1 cellular context compared by ENCODE assay signal in the genomic region with DNA sequence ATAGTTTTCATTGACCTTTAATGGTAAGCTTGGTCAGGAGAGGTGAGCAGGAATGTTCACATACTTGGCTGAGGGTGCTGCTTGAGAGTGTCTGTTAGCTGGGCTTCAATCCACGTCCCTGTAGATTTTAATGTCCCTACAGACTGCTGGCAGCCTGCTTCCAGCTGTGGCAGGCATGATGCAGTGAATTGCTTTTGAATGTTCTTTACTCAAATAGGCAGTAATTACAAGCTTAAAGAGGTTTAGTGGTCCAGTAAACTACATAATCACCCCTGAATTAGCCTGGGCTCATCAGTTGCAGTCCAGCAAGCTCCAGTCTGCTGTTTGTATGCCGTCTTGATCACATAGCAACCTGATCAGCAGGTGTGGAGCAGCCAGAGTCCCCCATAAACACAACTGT.
TF ChIP-seq lines count a peak whose summit lies in the region.

No MANE protein-coding gene starts in this region.

TF ChIP-seq in HEK293, 187 proteins besides CTCF, POLR2A, EP300 and RAD21 (continued from another document and continues in another):
- TF ChIP-seq ZNF26 (tag by site-specific recombination; IDR thresholded peaks at IDR 0.05), result no peak
- no peak for TF ChIP-seq ZBTB20 (tag by site-specific recombination; IDR thresholded peaks at IDR 0.05)
- TF ChIP-seq ZBTB8A (tag by site-specific recombination; IDR thresholded peaks at IDR 0.05), result no peak
- TF ChIP-seq ZNF626 (tag by site-specific recombination; IDR thresholded peaks at IDR 0.05), result no peak
- no peak for TF ChIP-seq ZNF184 (tag by site-specific recombination; IDR thresholded peaks at IDR 0.05)
- TF ChIP-seq ZNF223 (tag by site-specific recombination; IDR thresholded peaks at IDR 0.05), result no peak
- no peak for TF ChIP-seq ZNF768 (tag by site-specific recombination; IDR thresholded peaks at IDR 0.05)
- TF ChIP-seq SP7 (tag by site-specific recombination; IDR thresholded peaks at IDR 0.05), result peak; percentile 95
- TF ChIP-seq FEZF1 (tag by site-specific recombination; IDR thresholded peaks at IDR 0.05), result peak; percentile 90
- TF ChIP-seq ZNF623 (tag by site-specific recombination; IDR thresholded peaks at IDR 0.05), result no peak
- no peak for TF ChIP-seq MZF1 (tag by site-specific recombination; IDR thresholded peaks at IDR 0.05; ENCODE audit: borderline replicate concordance)
- TF ChIP-seq YY1 (tag by site-specific recombination; IDR thresholded peaks at IDR 0.05), result no peak
- no peak for TF ChIP-seq ZFP37 (tag by site-specific recombination; IDR thresholded peaks at IDR 0.05)
- peak; percentile 88 for TF ChIP-seq ZNF843 (tag by site-specific recombination; IDR thresholded peaks at IDR 0.05)
- peak; percentile 52; the same call in 1 of the 2 replicates for TF ChIP-seq ZNF561 (tag by site-specific recombination; IDR thresholded peaks at IDR 0.05; ENCODE audit: borderline replicate concordance)
- TF ChIP-seq ZNF521 (tag by site-specific recombination; IDR thresholded peaks at IDR 0.05), result no peak
- no peak for TF ChIP-seq ZNF169 (tag by site-specific recombination; IDR thresholded peaks at IDR 0.05)
- TF ChIP-seq ZNF10 (tag by site-specific recombination; IDR thresholded peaks at IDR 0.05), result peak; percentile 96
- peak; percentile 46; the same call in 1 of the 2 replicates for TF ChIP-seq SCRT1 (tag by site-specific recombination; IDR thresholded peaks at IDR 0.05; ENCODE audit: borderline replicate concordance)
- TF ChIP-seq ZNF274 (IDR thresholded peaks at IDR 0.05; ENCODE audit: low read length), result no peak
- no peak for TF ChIP-seq ZNF274 (tag by site-specific recombination; IDR thresholded peaks at IDR 0.05; ENCODE audit: borderline replicate concordance)
- no peak for TF ChIP-seq ZNF558 (tag by site-specific recombination; IDR thresholded peaks at IDR 0.05)
- TF ChIP-seq KLF16 (tag by site-specific recombination; IDR thresholded peaks at IDR 0.05), result no peak
- TF ChIP-seq ZNF311 (tag by site-specific recombination; IDR thresholded peaks at IDR 0.05; ENCODE audit: borderline replicate concordance), result no peak
- TF ChIP-seq GFI1B (tag by site-specific recombination; IDR thresholded peaks at IDR 0.05), result no peak
- no peak for TF ChIP-seq RBAK (tag by site-specific recombination; IDR thresholded peaks at IDR 0.05)
- TF ChIP-seq ATF2 (tag by site-specific recombination; IDR thresholded peaks at IDR 0.05; ENCODE audit: low read depth), result no peak
- no peak for TF ChIP-seq ZNF354C (tag by site-specific recombination; IDR thresholded peaks at IDR 0.05; ENCODE audit: borderline replicate concordance, low read depth)
- TF ChIP-seq ZNF175 (tag by site-specific recombination; IDR thresholded peaks at IDR 0.05), result no peak
- TF ChIP-seq ZNF148 (tag by site-specific recombination; IDR thresholded peaks at IDR 0.05; ENCODE audit: borderline replicate concordance), result no peak
- TF ChIP-seq ZNF341 (tag by site-specific recombination; IDR thresholded peaks at IDR 0.05; ENCODE audit: low read depth), result no peak
- TF ChIP-seq ZNF37A (tag by site-specific recombination; IDR thresholded peaks at IDR 0.05), result no peak
- no peak for TF ChIP-seq INSM2 (tag by site-specific recombination; IDR thresholded peaks at IDR 0.05)
- no peak for TF ChIP-seq MEIS1 (CRISPR knock-in tag; IDR thresholded peaks at IDR 0.05; ENCODE audit: borderline replicate concordance)
- TF ChIP-seq AEBP2 (tag by site-specific recombination; IDR thresholded peaks at IDR 0.05; ENCODE audit: borderline replicate concordance), result no peak
- peak; percentile 78 for TF ChIP-seq ZIC2 (tag by site-specific recombination; IDR thresholded peaks at IDR 0.05)
- TF ChIP-seq ZNF610 (tag by site-specific recombination; IDR thresholded peaks at IDR 0.05; ENCODE audit: borderline replicate concordance), result no peak
- TF ChIP-seq, protein P1, sequence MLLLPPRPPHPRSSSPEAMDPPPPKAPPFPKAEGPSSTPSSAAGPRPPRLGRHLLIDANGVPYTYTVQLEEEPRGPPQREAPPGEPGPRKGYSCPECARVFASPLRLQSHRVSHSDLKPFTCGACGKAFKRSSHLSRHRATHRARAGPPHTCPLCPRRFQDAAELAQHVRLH (tag by site-specific recombination; IDR thresholded peaks at IDR 0.05), result no peak
- no peak for TF ChIP-seq ZNF510 (tag by site-specific recombination; IDR thresholded peaks at IDR 0.05; ENCODE audit: insufficient replicate concordance)
- TF ChIP-seq ZNF132 (tag by site-specific recombination; IDR thresholded peaks at IDR 0.05; ENCODE audit: borderline replicate concordance), result no peak
- TF ChIP-seq OSR2 (tag by site-specific recombination; IDR thresholded peaks at IDR 0.05), result peak; percentile 87
- TF ChIP-seq ZSCAN5A (tag by site-specific recombination; IDR thresholded peaks at IDR 0.05), result no peak
- TF ChIP-seq ZNF548 (tag by site-specific recombination; IDR thresholded peaks at IDR 0.05), result no peak
- TF ChIP-seq ZBTB49 (tag by site-specific recombination; IDR thresholded peaks at IDR 0.05; ENCODE audit: low read depth), result no peak
- no peak for TF ChIP-seq ZNF571 (tag by site-specific recombination; IDR thresholded peaks at IDR 0.05)
- no peak for TF ChIP-seq ZNF174 (tag by site-specific recombination; IDR thresholded peaks at IDR 0.05)
- TF ChIP-seq, protein P2, sequence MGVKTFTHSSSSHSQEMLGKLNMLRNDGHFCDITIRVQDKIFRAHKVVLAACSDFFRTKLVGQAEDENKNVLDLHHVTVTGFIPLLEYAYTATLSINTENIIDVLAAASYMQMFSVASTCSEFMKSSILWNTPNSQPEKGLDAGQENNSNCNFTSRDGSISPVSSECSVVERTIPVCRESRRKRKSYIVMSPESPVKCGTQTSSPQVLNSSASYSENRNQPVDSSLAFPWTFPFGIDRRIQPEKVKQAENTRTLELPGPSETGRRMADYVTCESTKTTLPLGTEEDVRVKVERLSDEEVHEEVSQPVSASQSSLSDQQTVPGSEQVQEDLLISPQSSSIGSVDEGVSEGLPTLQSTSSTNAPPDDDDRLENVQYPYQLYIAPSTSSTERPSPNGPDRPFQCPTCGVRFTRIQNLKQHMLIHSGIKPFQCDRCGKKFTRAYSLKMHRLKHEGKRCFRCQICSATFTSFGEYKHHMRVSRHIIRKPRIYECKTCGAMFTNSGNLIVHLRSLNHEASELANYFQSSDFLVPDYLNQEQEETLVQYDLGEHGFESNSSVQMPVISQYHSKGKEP (tag by site-specific recombination; IDR thresholded peaks at IDR 0.05), result peak; percentile 74
- TF ChIP-seq ZNF585B (tag by site-specific recombination; IDR thresholded peaks at IDR 0.05), result no peak
- no peak for TF ChIP-seq ZNF660 (tag by site-specific recombination; IDR thresholded peaks at IDR 0.05)
